12 cellular contexts compared by ENCODE assay signal in genomic region chr2:240957656-240958365, GRCh38. TPM values are rescaled to one million over a fixed set of nuclear protein-coding genes. Genes with fewer than 3 reads are reported as not detected.
A peak's percentile ranks its signal among the peaks of the same experiment; 100 is the strongest.
DNase-seq lines count a peak whose midpoint lies in the region; ATAC-seq and TF ChIP-seq lines count a peak whose summit lies in the region.
"Had no signal": no experiment of that assay in that cellular context is flagged by ENCODE, and none has a peak within 500 bp of the region (broad histone marks: within the 10 kb centered on the region; RNA-seq: fewer than 3 reads in every experiment).

No MANE protein-coding gene starts in this region.

- H3K36me3 ChIP-seq in tibial nerve (no peaks in the 10 kb centered on the region), brain microvascular endothelial cell (replicated peaks) (no peaks in the 10 kb centered on the region)
- H3K36me3 ChIP-seq: thoracic aorta had no signal

- peaks cover 3% of the 10 kb centered on the region for H3K27me3 Mint-ChIP-seq in activated T-cell treated with anti-CD3 and anti-CD28 coated beads, Interleukin-2, amount 50 U/mL, for 24 hours
- no peaks in the 10 kb centered on the region for H3K27me3 Mint-ChIP-seq in activated T-cell treated with anti-CD3 and anti-CD28 coated beads, Interleukin-2, amount 50 U/mL, for 72 hours (ENCODE audit: low read depth)
- H3K27me3 Mint-ChIP-seq: activated naive CD8-positive, alpha-beta T cell had no signal

- peak; percentile 17 for DNase-seq in activated T-cell treated with anti-CD3 and anti-CD28 coated beads, Interleukin-2, amount 50 U/mL, for 24 hours
- no peak for DNase-seq in activated T-cell treated with anti-CD3 and anti-CD28 coated beads, Interleukin-2, amount 50 U/mL, for 72 hours
- peak; percentile 68 for DNase-seq in astrocyte of the hippocampus (ENCODE audit: low read depth, low spot score)
- DNase-seq in left lobe of liver (ENCODE audit: low spot score): peak; percentile 43
- peak; percentile 3 to 13 for DNase-seq in tibial nerve (ENCODE audit: low spot score in 2 of 2)
- no peak for DNase-seq in brain microvascular endothelial cell
- no peak for DNase-seq in ACHN
- no peak for DNase-seq in NCI-H748 treated with DMSO at 0.1 percent for 48 hours (lab: John Stamatoyannopoulos, UW)
- DNase-seq: activated CD4-positive, CD25-positive, alpha-beta regulatory T cell treated with anti-CD3 and anti-CD28 coated beads, Interleukin-2, amount 50 U/mL, for 72 hours; NCI-H146 had no signal

- peak overlapping the region in 3 of 4 donors; percentile 45 to 83 (median 80) for H3K27ac ChIP-seq in tibial nerve
- H3K27ac ChIP-seq in brain microvascular endothelial cell: no peak overlapping the region
- H3K27ac ChIP-seq: thoracic aorta had no signal

- ATAC-seq in activated T-cell treated with anti-CD3 and anti-CD28 coated beads, Interleukin-2, amount 50 U/mL, for 72 hours (replicated peaks in 1 of 2): no peak
- no peak for ATAC-seq in left lobe of liver

- no peak overlapping the region for H3K4me3 ChIP-seq in tibial nerve
- H3K4me3 ChIP-seq in brain microvascular endothelial cell (ENCODE audit: low read depth, low read length): no peak overlapping the region
- H3K4me3 ChIP-seq: thoracic aorta had no signal

- TF ChIP-seq EP300 in tibial nerve (IDR thresholded peaks at IDR 0.05): no peak

- H3K9me3 Mint-ChIP-seq in activated T-cell treated with anti-CD3 and anti-CD28 coated beads, Interleukin-2, amount 50 U/mL, for 24 hours: no peaks in the 10 kb centered on the region
- H3K9me3 Mint-ChIP-seq in activated T-cell treated with anti-CD3 and anti-CD28 coated beads, Interleukin-2, amount 50 U/mL, for 72 hours: no peaks in the 10 kb centered on the region

- H3K27me3 ChIP-seq in tibial nerve: no peaks in the 10 kb centered on the region
- peaks cover 33% of the 10 kb centered on the region for H3K27me3 ChIP-seq in brain microvascular endothelial cell (replicated peaks)

- no peak for TF ChIP-seq POLR2A in tibial nerve (IDR thresholded peaks at IDR 0.05)

- no peaks in the 10 kb centered on the region for H3K36me3 Mint-ChIP-seq in activated T-cell treated with anti-CD3 and anti-CD28 coated beads, Interleukin-2, amount 50 U/mL, for 24 hours (ENCODE audit: low read depth)
- no peaks in the 10 kb centered on the region for H3K36me3 Mint-ChIP-seq in activated T-cell treated with anti-CD3 and anti-CD28 coated beads, Interleukin-2, amount 50 U/mL, for 72 hours (ENCODE audit: insufficient read depth in 2 of 2)
- H3K36me3 Mint-ChIP-seq: activated naive CD8-positive, alpha-beta T cell had no signal

- no peak overlapping the region for H3K4me3 Mint-ChIP-seq in activated T-cell treated with anti-CD3 and anti-CD28 coated beads, Interleukin-2, amount 50 U/mL, for 24 hours
- no peak overlapping the region for H3K4me3 Mint-ChIP-seq in activated T-cell treated with anti-CD3 and anti-CD28 coated beads, Interleukin-2, amount 50 U/mL, for 72 hours
- H3K4me3 Mint-ChIP-seq: activated naive CD8-positive, alpha-beta T cell had no signal

- H3K4me1 Mint-ChIP-seq in activated T-cell treated with anti-CD3 and anti-CD28 coated beads, Interleukin-2, amount 50 U/mL, for 24 hours (ENCODE audit: low read depth): no peaks in the 10 kb centered on the region
- no peaks in the 10 kb centered on the region for H3K4me1 Mint-ChIP-seq in activated T-cell treated with anti-CD3 and anti-CD28 coated beads, Interleukin-2, amount 50 U/mL, for 72 hours (ENCODE audit: low read depth)

- WGBS in tibial nerve, 2 donors: 46% methylated on average over 12 to 15 of the region's 17 CpGs

- H3K4me1 ChIP-seq in tibial nerve: peaks cover 5 to 96% (median 64%) of the 10 kb centered on the region in 4 donors

- in situ Hi-C loops in brain microvascular endothelial cell (cut with HindIII; ENCODE audit: low pct_ligation_motif_present, low sequenced_read_pairs) (no loop called here), ACHN (cut with HindIII; ENCODE audit: low pct_ligation_motif_present, low pct_unique_long_range_greater_than_20kb, low sequenced_read_pairs) (no loop called here)

- no peak overlapping the region for H3K27ac Mint-ChIP-seq in activated T-cell treated with anti-CD3 and anti-CD28 coated beads, Interleukin-2, amount 50 U/mL, for 24 hours
- no peak overlapping the region for H3K27ac Mint-ChIP-seq in activated T-cell treated with anti-CD3 and anti-CD28 coated beads, Interleukin-2, amount 50 U/mL, for 72 hours
- H3K27ac Mint-ChIP-seq: activated naive CD8-positive, alpha-beta T cell had no signal

- H3K9me3 ChIP-seq in tibial nerve: no peaks in the 10 kb centered on the region
- H3K9me3 ChIP-seq: thoracic aorta had no signal

- TF ChIP-seq CTCF in tibial nerve (IDR thresholded peaks at IDR 0.05) (no peak), brain microvascular endothelial cell (IDR thresholded peaks at IDR 0.05; ENCODE audit: low read depth, low read length, missing control alignments) (no peak)

RNA-seq across cellular contexts. Expression of gene SNED1, which starts 40.6 kb away (rescaled TPM):
- 1 to 10 TPM in 1 of 2 donors, under 1 TPM in 1; 0.36 to 4.1 TPM for total RNA-seq in activated T-cell treated with anti-CD3 and anti-CD28 coated beads, Interleukin-2, amount 50 U/mL, for 72 hours
- total RNA-seq in left lobe of liver: 34.9 TPM
- total RNA-seq in tibial nerve: 100 to 1,000 TPM; 116 to 226 (median 141) TPM

RNA-seq across cellular contexts. Expression of gene CROCC2, which starts 51.7 kb away (rescaled TPM):
- total RNA-seq in activated T-cell treated with anti-CD3 and anti-CD28 coated beads, Interleukin-2, amount 50 U/mL, for 72 hours: not detected
- total RNA-seq in left lobe of liver (0.05 TPM), tibial nerve (1 to 10 TPM in 1 of 4 donors, under 1 TPM in 1, not detected in 2; 0.44 to 1.2 TPM)
- total RNA-seq: thoracic aorta had no signal

Comparison
In these comparisons a context has a peak if more than half of its experiments do, and no peak if none do; other contexts are left out.
1. DNase-seq: peak in activated T-cell treated with anti-CD3 and anti-CD28 coated beads, Interleukin-2, amount 50 U/mL, for 24 hours (single experiment), astrocyte of the hippocampus (single experiment), left lobe of liver (single experiment) and tibial nerve (2 of 2); none in activated T-cell treated with anti-CD3 and anti-CD28 coated beads, Interleukin-2, amount 50 U/mL, for 72 hours (0 of 2), brain microvascular endothelial cell (single experiment), ACHN (single experiment) and NCI-H748 treated with DMSO at 0.1 percent for 48 hours (single experiment).